In the genomic region with DNA sequence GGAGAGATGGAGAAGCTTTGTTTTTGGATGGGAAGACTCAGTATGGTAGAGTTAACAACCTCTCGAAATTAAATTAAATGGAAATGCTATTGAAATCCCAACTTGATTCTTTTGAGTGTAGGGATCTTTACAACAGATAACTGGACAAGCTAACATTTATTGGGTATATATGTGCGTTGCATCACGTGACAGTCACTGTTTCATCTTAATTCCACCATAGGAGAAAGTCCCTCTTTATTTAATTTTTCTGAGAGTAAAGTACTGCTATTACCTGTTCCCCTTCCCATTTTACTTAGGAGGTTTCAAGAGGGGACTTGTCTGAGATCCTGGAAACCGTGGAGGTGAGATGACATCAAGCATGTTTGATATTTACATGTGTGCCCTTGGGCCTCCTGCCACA, we compare ENCODE assay signal across 9 cellular contexts. TPM values are rescaled to one million over a fixed set of nuclear protein-coding genes. Genes with fewer than 3 reads are reported as not detected.
"Had no signal": no experiment of that assay in that cellular context is flagged by ENCODE, and none has a peak within 500 bp of the region (broad histone marks: within the 10 kb centered on the region; RNA-seq: fewer than 3 reads in every experiment).

No MANE protein-coding gene starts in this region.

- FAIRE-seq: H1, H54 had no signal

- H3K9me3 Mint-ChIP-seq: GM23338, H9 had no signal

- H2AFZ ChIP-seq: GM23338 had no signal

- H3K4me3 ChIP-seq: GM23338 had no signal

- DNase-seq: H9, HCEC 1CT, IMR-90, KBM-7 had no signal

- ATAC-seq: GM23338 had no signal

- H3K4me1 Mint-ChIP-seq: GM23338, H9 had no signal

- H3K27ac Mint-ChIP-seq: GM23338, H9 had no signal

- H3K4me2 ChIP-seq: GM23338 had no signal

- H3K27ac ChIP-seq: HL-60 had no signal

- H3K4me3 Mint-ChIP-seq: GM23338, H9 had no signal

RNA-seq across cellular contexts. Expression of a gene that starts 11.1 kb away (rescaled TPM):
- total RNA-seq: GM23338, H1, H9, HT1080, IMR-90 had no signal
- polyA plus RNA-seq: GM23338, H1, IMR-90 had no signal
